In genomic region chrX:53316121-53316859, GRCh38 we compare ENCODE assay signal across 1 cellular context.
TF ChIP-seq lines count a peak whose summit lies in the region.

No MANE protein-coding gene starts in this region.

TF ChIP-seq in K562, 482 proteins besides CTCF, POLR2A, EP300 and RAD21 (continued from another document):
- TF ChIP-seq HMGXB4 (CRISPR knock-in tag; IDR thresholded peaks at IDR 0.05) (no peak), NRF1 (conservative IDR thresholded peaks at IDR 0.05 in 1 of 2, IDR thresholded peaks at IDR 0.05 in 1 of 2) (0 out of 4 replicates have a peak, but pooled peaks of 1 of the 2 experiments have one; percentile 9), ZNF239 (CRISPR knock-in tag; IDR thresholded peaks at IDR 0.05) (no peak), MYNN (IDR thresholded peaks at IDR 0.05) (no peak), MYNN (CRISPR knock-in tag; IDR thresholded peaks at IDR 0.05) (no peak), PTTG1 (tag; IDR thresholded peaks at IDR 0.05; ENCODE audit: low read depth) (no peak), PREB (CRISPR knock-in tag; IDR thresholded peaks at IDR 0.05) (no peak), SMARCE1 (IDR thresholded peaks at IDR 0.05) (no peak), ZNF384 (IDR thresholded peaks at IDR 0.05; ENCODE audit: low read depth, low read length) (no peak), BHLHE40 (IDR thresholded peaks at IDR 0.05; ENCODE audit: low read length) (peak; percentile 65), LARP7 (IDR thresholded peaks at IDR 0.05) (no peak), TSHZ1 (CRISPR knock-in tag; IDR thresholded peaks at IDR 0.05) (no peak), ZNF282 (CRISPR knock-in tag; IDR thresholded peaks at IDR 0.05) (no peak), TOE1 (IDR thresholded peaks at IDR 0.05; ENCODE audit: borderline replicate concordance) (no peak), TOE1 (CRISPR knock-in tag; IDR thresholded peaks at IDR 0.05; ENCODE audit: borderline replicate concordance, low read depth) (no peak), GABPA (tag; conservative IDR thresholded peaks at IDR 0.05; ENCODE audit: low read depth) (no peak)
